8 cellular contexts compared by ENCODE assay signal in genomic region chr9:133148351-133149129, GRCh38. TPM values are rescaled to one million over a fixed set of nuclear protein-coding genes. Genes with fewer than 3 reads are reported as not detected.
DNase-seq lines count a peak whose midpoint lies in the region; ATAC-seq and TF ChIP-seq lines count a peak whose summit lies in the region.

No MANE protein-coding gene starts in this region.

- H3K27ac ChIP-seq in RWPE2 (ENCODE audit: poor library complexity, severe bottlenecking) (peak overlapping the region; percentile 74), heart right ventricle (peak overlapping the region; percentile 71 to 91 (median 82))

- no peaks in the 10 kb centered on the region for H3K9me3 Mint-ChIP-seq in activated naive CD8-positive, alpha-beta T cell (ENCODE audit: low read depth)

- no peaks in the 10 kb centered on the region for H3K9me3 ChIP-seq in RWPE2 (ENCODE audit: severe bottlenecking)
- no peaks in the 10 kb centered on the region for H3K9me3 ChIP-seq in heart right ventricle

- peak overlapping the region; percentile 92 for H3K4me3 Mint-ChIP-seq in activated naive CD8-positive, alpha-beta T cell

- peak overlapping the region; percentile 93 for H3K27ac Mint-ChIP-seq in activated naive CD8-positive, alpha-beta T cell

- H3K27me3 Mint-ChIP-seq in activated naive CD8-positive, alpha-beta T cell = no peaks in the 10 kb centered on the region

- no peaks in the 10 kb centered on the region for H3K27me3 ChIP-seq in RWPE2 (ENCODE audit: insufficient read depth, poor library complexity, severe bottlenecking)
- H3K27me3 ChIP-seq in heart right ventricle = no peaks in the 10 kb centered on the region

- H3K36me3 Mint-ChIP-seq in activated naive CD8-positive, alpha-beta T cell = no peaks in the 10 kb centered on the region

- H3K4me3 ChIP-seq in RWPE2 (ENCODE audit: severe bottlenecking) (peak overlapping the region; percentile 81), heart right ventricle (peak overlapping the region; percentile 53 to 80 (median 78)), retinal pigment epithelial cell (ENCODE audit: low read length) (peak overlapping the region; percentile 79)

- H3K36me3 ChIP-seq in RWPE2 (ENCODE audit: low read depth) = no peaks in the 10 kb centered on the region
- H3K36me3 ChIP-seq in heart right ventricle = no peaks in the 10 kb centered on the region

- DNase-seq in Ammon's horn (ENCODE audit: low spot score) (peak; percentile 60), RWPE2 (ENCODE audit: low spot score) (peak; percentile 57), heart right ventricle (peak in 1 of 2 donors; percentile 70), retinal pigment epithelial cell (ENCODE audit: low read depth) (no peak), NCI-H774 (lab: John Stamatoyannopoulos, UW) (no peak)

- peaks cover 33% of the 10 kb centered on the region for H3K4me1 Mint-ChIP-seq in activated naive CD8-positive, alpha-beta T cell (ENCODE audit: low read depth)

- peaks cover 5% of the 10 kb centered on the region for H3K4me1 ChIP-seq in RWPE2 (ENCODE audit: insufficient read depth, poor library complexity, severe bottlenecking)
- H3K4me1 ChIP-seq in heart right ventricle = peaks cover 20 to 53% (median 40%) of the 10 kb centered on the region in 9 donors

- intact Hi-C loops in heart right ventricle (cut with DNase I) = loop anchor here in 9 of 10 donors (5.0 to 10.0 kb wide), 6 partner anchors 94 to 116 kb away; partner anchors contain the start of gene GTF3C5 (in 2 of the 9)

- TF ChIP-seq CTCF in RWPE2 (IDR thresholded peaks at IDR 0.05; ENCODE audit: poor library complexity, severe bottlenecking) (no peak), heart right ventricle (IDR thresholded peaks at IDR 0.05) (no peak), retinal pigment epithelial cell (conservative IDR thresholded peaks at IDR 0.05; ENCODE audit: low read depth, low read length) (no peak)

- WGBS in heart right ventricle, 2 donors = 4% methylated on average over 62 of the region's 63 CpGs

- ATAC-seq in GM18907 (IDR thresholded peaks at IDR 0.05; ENCODE audit: unreplicated experiment) (peak; percentile 22), HG03175 (IDR thresholded peaks at IDR 0.05; ENCODE audit: unreplicated experiment) (peak; percentile 16), RWPE2 (ENCODE audit: low read depth) (peak; percentile 30), heart right ventricle (peak; percentile 5 to 31 (median 20))

RNA-seq across cellular contexts. Expression of gene GBGT1, which starts 15.2 kb away (rescaled TPM):
- total RNA-seq in heart right ventricle = 10 to 100 TPM in 3 of 10 donors, 1 to 10 TPM in 7; 2.5 to 14.7 (median 6.2) TPM
- 10 to 100 TPM in 1 of 2 donors, 1 to 10 TPM in 1; 5.5 to 10.5 TPM for polyA plus RNA-seq in heart right ventricle

RNA-seq across cellular contexts. Expression of gene RALGDS, which starts 27.5 kb away (rescaled TPM):
- 10 to 100 TPM; 21.4 to 45.1 (median 28.1) TPM for total RNA-seq in heart right ventricle
- 10 to 100 TPM; 15.6 to 40.5 TPM for polyA plus RNA-seq in heart right ventricle

Comparison
In these comparisons a context has a peak if more than half of its experiments do, and no peak if none do; other contexts are left out.
1. DNase-seq: peak in Ammon's horn (single experiment) and RWPE2 (single experiment); none in retinal pigment epithelial cell (single experiment) and NCI-H774 (single experiment).
2. Peak in every context shown above with its lines, with median percentiles within 50 percentile points of each other: ATAC-seq and H3K4me3 ChIP-seq.